In genomic region chr2:180519276-180519675, GRCh38 we compare ENCODE assay signal across 20 cellular contexts.
DNase-seq lines count a peak whose midpoint lies in the region; ATAC-seq and TF ChIP-seq lines count a peak whose summit lies in the region.
"Had no signal": no experiment of that assay in that cellular context is flagged by ENCODE, and none has a peak within 500 bp of the region (broad histone marks: within the 10 kb centered on the region; RNA-seq: fewer than 3 reads in every experiment).

No MANE protein-coding gene starts in this region.

- TF ChIP-seq POLR2A in lower leg skin (IDR thresholded peaks at IDR 0.05): no peak

- H4K20me1 ChIP-seq in MM.1S (ENCODE audit: insufficient read depth, low read length): no peaks in the 10 kb centered on the region

- H3K27me3 Mint-ChIP-seq in activated CD8-positive, alpha-beta T cell treated with anti-CD3 and anti-CD28 coated beads, Interleukin-2, amount 10 ng/mL, durations not matched to agents 7 days and 5 days (ENCODE audit: low read depth): no peaks in the 10 kb centered on the region
- no peaks in the 10 kb centered on the region for H3K27me3 Mint-ChIP-seq in activated CD4-positive, alpha-beta memory T cell treated with anti-CD3 and anti-CD28 coated beads, Interleukin-2, amount 10 ng/mL, durations not matched to agents 7 days and 5 days
- H3K27me3 Mint-ChIP-seq: activated naive CD8-positive, alpha-beta T cell treated with anti-CD3 and anti-CD28 coated beads for 36 hours had no signal

- no peaks in the 10 kb centered on the region for H3K4me1 Mint-ChIP-seq in activated CD8-positive, alpha-beta T cell treated with anti-CD3 and anti-CD28 coated beads, Interleukin-2, amount 10 ng/mL, durations not matched to agents 7 days and 5 days (ENCODE audit: low read depth)
- no peaks in the 10 kb centered on the region for H3K4me1 Mint-ChIP-seq in activated CD4-positive, alpha-beta memory T cell treated with anti-CD3 and anti-CD28 coated beads, Interleukin-2, amount 10 ng/mL, durations not matched to agents 7 days and 5 days
- H3K4me1 Mint-ChIP-seq: activated naive CD8-positive, alpha-beta T cell treated with anti-CD3 and anti-CD28 coated beads for 36 hours; naive thymus-derived CD8-positive, alpha-beta T cell had no signal

- H3K4me2 ChIP-seq in MM.1S (ENCODE audit: low read depth, low read length): peak overlapping the region; percentile 10; the same call in 1 of the 2 replicates
- H3K4me2 ChIP-seq: KMS-11 had no signal

- H3F3A ChIP-seq in MM.1S (ENCODE audit: insufficient read depth, low read length): no peaks in the 10 kb centered on the region

- no peaks in the 10 kb centered on the region for H3K27me3 ChIP-seq in MM.1S (replicated peaks; ENCODE audit: insufficient read depth, low read length)
- no peaks in the 10 kb centered on the region for H3K27me3 ChIP-seq in BE2C
- H3K27me3 ChIP-seq: stomach had no signal

- no peak overlapping the region for H3K27ac ChIP-seq in MM.1S (ENCODE audit: low read length)
- H3K27ac ChIP-seq: KMS-11, stomach had no signal

- intact Hi-C loops in lower leg skin (cut with DNase I; ENCODE audit: low total_unique reads): no loop called here

- DNase-seq in Daoy (ENCODE audit: low read depth): peak; percentile 29
- DNase-seq in MM.1S: peak; percentile 37
- peak; percentile 37 to 80 for DNase-seq in cardiac fibroblast (ENCODE audit: low read depth in 2 of 2)
- DNase-seq in kidney tubule cell (ENCODE audit: low spot score): peak; percentile 72
- no peak for DNase-seq in lower leg skin (ENCODE audit: low spot score in 2 of 2)
- DNase-seq in activated CD8-positive, alpha-beta T cell treated with anti-CD3 and anti-CD28 coated beads, Interleukin-2, amount 10 ng/mL, durations not matched to agents 7 days and 5 days: no peak
- no peak for DNase-seq in activated CD4-positive, alpha-beta memory T cell treated with anti-CD3 and anti-CD28 coated beads, Interleukin-2, amount 10 ng/mL, durations not matched to agents 7 days and 5 days
- DNase-seq in BE2C: no peak
- DNase-seq: activated CD4-positive, alpha-beta T cell treated with anti-CD3 and anti-CD28 coated beads for 48 hours; activated naive CD8-positive, alpha-beta T cell treated with anti-CD3 and anti-CD28 coated beads for 36 hours; activated T-cell treated with anti-CD3 and anti-CD28 coated beads, Interleukin-2, amount 50 U/mL, for 1 hour; C1 segment of cervical spinal cord; H7; left ventricle myocardium superior; naive thymus-derived CD8-positive, alpha-beta T cell; NCI-H526; stomach had no signal

- H3K79me2 ChIP-seq in MM.1S (ENCODE audit: low read length): no peaks in the 10 kb centered on the region

- H2AFZ ChIP-seq in MM.1S (ENCODE audit: low read length): no peak overlapping the region

- no peaks in the 10 kb centered on the region for H3K9me3 ChIP-seq in MM.1S (replicated peaks; ENCODE audit: insufficient read depth, low read length)
- H3K9me3 ChIP-seq in BE2C: no peaks in the 10 kb centered on the region
- H3K9me3 ChIP-seq: stomach had no signal

- CTCF ChIA-PET in activated CD8-positive, alpha-beta T cell treated with anti-CD3 and anti-CD28 coated beads, Interleukin-2, amount 10 ng/mL, durations not matched to agents 7 days and 5 days (lab: Charles Lee): interaction anchor here (0.8 kb wide), 1 partner anchor 539 kb away, joined by 3 read pairs; no protein-coding TSS in a partner anchor
- CTCF ChIA-PET in activated CD4-positive, alpha-beta memory T cell treated with anti-CD3 and anti-CD28 coated beads, Interleukin-2, amount 10 ng/mL, durations not matched to agents 7 days and 5 days (lab: Charles Lee): no interaction called here

- H3K36me3 Mint-ChIP-seq in activated CD8-positive, alpha-beta T cell treated with anti-CD3 and anti-CD28 coated beads, Interleukin-2, amount 10 ng/mL, durations not matched to agents 7 days and 5 days (ENCODE audit: low read depth): no peaks in the 10 kb centered on the region
- no peaks in the 10 kb centered on the region for H3K36me3 Mint-ChIP-seq in activated CD4-positive, alpha-beta memory T cell treated with anti-CD3 and anti-CD28 coated beads, Interleukin-2, amount 10 ng/mL, durations not matched to agents 7 days and 5 days (ENCODE audit: low read depth)
- H3K36me3 Mint-ChIP-seq: activated naive CD8-positive, alpha-beta T cell treated with anti-CD3 and anti-CD28 coated beads for 36 hours; naive thymus-derived CD8-positive, alpha-beta T cell had no signal

- no peaks in the 10 kb centered on the region for H3K9me2 ChIP-seq in MM.1S (replicated peaks; ENCODE audit: insufficient read depth, low read length)

- H3K4me3 Mint-ChIP-seq in activated CD8-positive, alpha-beta T cell treated with anti-CD3 and anti-CD28 coated beads, Interleukin-2, amount 10 ng/mL, durations not matched to agents 7 days and 5 days: no peak overlapping the region
- no peak overlapping the region for H3K4me3 Mint-ChIP-seq in activated CD4-positive, alpha-beta memory T cell treated with anti-CD3 and anti-CD28 coated beads, Interleukin-2, amount 10 ng/mL, durations not matched to agents 7 days and 5 days
- H3K4me3 Mint-ChIP-seq: activated naive CD8-positive, alpha-beta T cell treated with anti-CD3 and anti-CD28 coated beads for 36 hours; naive thymus-derived CD8-positive, alpha-beta T cell; T-helper 2 cell treated with Interferon-gamma antibody and Interleukin-4, amounts not matched to agents 5 μg/mL and 100 μg/mL, for 36 hours had no signal

- H3K4me3 ChIP-seq in MM.1S (ENCODE audit: low read length): no peak overlapping the region
- H3K4me3 ChIP-seq in cardiac fibroblast (replicated peaks in 1 of 2; ENCODE audit: low read depth in 2 of 2, low read length in 2 of 2): no peak overlapping the region
- no peak overlapping the region for H3K4me3 ChIP-seq in lower leg skin (ENCODE audit: low read depth, poor library complexity, severe bottlenecking)
- no peak overlapping the region for H3K4me3 ChIP-seq in BE2C (ENCODE audit: low read depth, low read length)
- H3K4me3 ChIP-seq: stomach had no signal

- H3K9me3 Mint-ChIP-seq in activated CD8-positive, alpha-beta T cell treated with anti-CD3 and anti-CD28 coated beads, Interleukin-2, amount 10 ng/mL, durations not matched to agents 7 days and 5 days (ENCODE audit: insufficient read depth): no peaks in the 10 kb centered on the region
- no peaks in the 10 kb centered on the region for H3K9me3 Mint-ChIP-seq in activated CD4-positive, alpha-beta memory T cell treated with anti-CD3 and anti-CD28 coated beads, Interleukin-2, amount 10 ng/mL, durations not matched to agents 7 days and 5 days
- H3K9me3 Mint-ChIP-seq: activated naive CD8-positive, alpha-beta T cell treated with anti-CD3 and anti-CD28 coated beads for 36 hours; naive thymus-derived CD8-positive, alpha-beta T cell; T-helper 2 cell treated with Interferon-gamma antibody and Interleukin-4, amounts not matched to agents 5 μg/mL and 100 μg/mL, for 36 hours had no signal

- peaks cover 27% of the 10 kb centered on the region for H3K4me1 ChIP-seq in MM.1S (ENCODE audit: low read length)
- no peaks in the 10 kb centered on the region for H3K4me1 ChIP-seq in BE2C

- H3K9ac ChIP-seq in MM.1S (ENCODE audit: low read length): no peak overlapping the region
- H3K9ac ChIP-seq: KMS-11 had no signal

- POLR2A ChIA-PET in activated CD8-positive, alpha-beta T cell treated with anti-CD3 and anti-CD28 coated beads, Interleukin-2, amount 10 ng/mL, durations not matched to agents 7 days and 5 days (lab: Charles Lee): interaction anchor here (0.5 kb wide), 1 partner anchor 28 kb away, joined by 3 read pairs; no protein-coding TSS in a partner anchor
- POLR2A ChIA-PET in activated CD4-positive, alpha-beta memory T cell treated with anti-CD3 and anti-CD28 coated beads, Interleukin-2, amount 10 ng/mL, durations not matched to agents 7 days and 5 days (lab: Charles Lee): no interaction called here

- no peak overlapping the region for H3K27ac Mint-ChIP-seq in activated CD8-positive, alpha-beta T cell treated with anti-CD3 and anti-CD28 coated beads, Interleukin-2, amount 10 ng/mL, durations not matched to agents 7 days and 5 days
- H3K27ac Mint-ChIP-seq in activated CD4-positive, alpha-beta memory T cell treated with anti-CD3 and anti-CD28 coated beads, Interleukin-2, amount 10 ng/mL, durations not matched to agents 7 days and 5 days: no peak overlapping the region
- H3K27ac Mint-ChIP-seq: activated naive CD8-positive, alpha-beta T cell treated with anti-CD3 and anti-CD28 coated beads for 36 hours; T-helper 2 cell treated with Interferon-gamma antibody and Interleukin-4, amounts not matched to agents 5 μg/mL and 100 μg/mL, for 36 hours had no signal

- H3K36me3 ChIP-seq in MM.1S (replicated peaks; ENCODE audit: insufficient read depth, low read length) (no peaks in the 10 kb centered on the region), BE2C (no peaks in the 10 kb centered on the region)
- H3K36me3 ChIP-seq: stomach had no signal

- ATAC-seq in activated CD8-positive, alpha-beta T cell treated with anti-CD3 and anti-CD28 coated beads, Interleukin-2, amount 10 ng/mL, durations not matched to agents 7 days and 5 days: no peak
- ATAC-seq: left ventricle myocardium superior; naive thymus-derived CD8-positive, alpha-beta T cell; Right ventricle myocardium inferior had no signal

- TF ChIP-seq CTCF in MM.1S (IDR thresholded peaks at IDR 0.05; ENCODE audit: low read length) (no peak), cardiac fibroblast (IDR thresholded peaks at IDR 0.05; ENCODE audit: low read depth, low read length) (no peak), lower leg skin (IDR thresholded peaks at IDR 0.05) (no peak), BE2C (IDR thresholded peaks at IDR 0.05; ENCODE audit: low read depth, low read length) (no peak)

Comparison
In these comparisons a context has a peak if more than half of its experiments do, and no peak if none do; other contexts are left out.
1. DNase-seq: peak in Daoy (single experiment), MM.1S (single experiment), cardiac fibroblast (2 of 2) and kidney tubule cell (single experiment); none in lower leg skin (0 of 2), activated CD8-positive, alpha-beta T cell treated with anti-CD3 and anti-CD28 coated beads, Interleukin-2, amount 10 ng/mL, durations not matched to agents 7 days and 5 days (single experiment), activated CD4-positive, alpha-beta memory T cell treated with anti-CD3 and anti-CD28 coated beads, Interleukin-2, amount 10 ng/mL, durations not matched to agents 7 days and 5 days (single experiment) and BE2C (single experiment).